In the genomic region with DNA sequence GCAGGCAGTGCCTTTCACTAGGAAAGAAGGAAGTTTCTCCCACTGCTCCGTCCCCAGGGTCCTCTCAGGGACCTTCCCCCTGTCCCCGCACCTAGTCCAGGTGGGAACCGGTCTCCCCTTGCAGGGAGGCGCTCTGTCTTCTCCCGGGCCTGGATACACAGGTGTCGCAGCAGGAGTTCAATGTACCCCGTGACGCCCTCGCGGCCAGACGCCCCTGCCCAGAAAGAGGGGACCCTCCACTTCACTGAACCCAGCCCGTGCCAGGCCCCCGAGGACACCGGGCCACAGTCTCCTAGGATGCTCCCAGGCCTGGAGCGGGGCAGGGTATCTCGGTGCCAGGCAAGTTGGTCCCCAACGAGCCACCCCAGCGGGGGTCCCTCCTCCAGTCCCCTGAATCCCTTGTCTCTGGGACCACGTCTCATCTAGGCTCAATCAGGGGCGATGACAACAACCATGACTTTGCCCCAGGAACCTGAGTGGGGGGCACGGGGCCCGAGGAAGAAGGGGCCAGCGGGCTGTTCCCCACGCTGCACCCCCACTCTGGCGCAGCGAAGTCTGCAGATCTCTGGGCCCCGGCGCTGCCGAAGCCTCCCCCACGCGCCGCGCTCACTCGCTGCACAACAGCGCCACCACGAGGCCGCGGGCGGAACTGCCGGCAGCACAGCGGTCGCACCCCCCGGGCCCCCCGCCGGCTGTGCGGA, we compare ENCODE assay signal across 8 cellular contexts.
DNase-seq lines count a peak whose midpoint lies in the region; ATAC-seq, FAIRE-seq and TF ChIP-seq lines count a peak whose summit lies in the region.

No MANE protein-coding gene starts in this region.

- H3K36me3 ChIP-seq in H1 (ENCODE audit: control insufficient read depth in 2 of 4, insufficient read depth in 4 of 4, low read length in 3 of 4) (no peaks in the 10 kb centered on the region), mucosa of rectum (ENCODE audit: control insufficient read depth in 2 of 2, insufficient read depth in 2 of 2, low read length in 2 of 2) (no peaks in the 10 kb centered on the region)

- ATAC-seq in HG03039 (IDR thresholded peaks at IDR 0.05; ENCODE audit: unreplicated experiment) (no peak), HG03159 (IDR thresholded peaks at IDR 0.05; ENCODE audit: unreplicated experiment) (no peak)

- DNase-seq in GM12864 (ENCODE audit: low read depth) (no peak), NCI-H128 (lab: John Stamatoyannopoulos, UW; ENCODE audit: unreplicated experiment) (peak; percentile 1), H1 (ENCODE audit: low read depth in 1 of 2, low spot score in 2 of 2) (peak; percentile 13 to 98)
- DNase-seq in activated CD8-positive, alpha-beta memory T cell treated with anti-CD3 and anti-CD28 coated beads for 24 hours = peak; percentile 94
- DNase-seq in stimulated activated CD8-positive, alpha-beta memory T cell treated with anti-CD3 and anti-CD28 coated beads, Interleukin-7, amount 100 ng/mL, for 24 hours (ENCODE audit: low read depth) = peak; percentile 61

- H2AFZ ChIP-seq in H1 (ENCODE audit: low read length) = peak overlapping the region; percentile 54; the same call in 1 of the 2 replicates

- no peak overlapping the region for H4K91ac ChIP-seq in H1 (replicated peaks; ENCODE audit: insufficient read length, low read length)

- H3K4me3 ChIP-seq in GM12864 (ENCODE audit: low read depth, low read length) = no peak overlapping the region
- peak overlapping the region; percentile 27 to 63 (median 58) for H3K4me3 ChIP-seq in H1 (ENCODE audit: extremely low read depth in 1 of 4, insufficient read depth in 2 of 4, low read depth in 3 of 4, low read length in 4 of 4)
- peak overlapping the region; percentile 20 to 31 for H3K4me3 ChIP-seq in mucosa of rectum (ENCODE audit: low read length in 2 of 2)

- peaks cover 7% of the 10 kb centered on the region; the same call in 1 of the 2 replicates for H3K23me2 ChIP-seq in H1 (ENCODE audit: low read depth, low read length)

- H2BK15ac ChIP-seq in H1 (ENCODE audit: low read length) = no peak overlapping the region

- no peaks in the 10 kb centered on the region for H3K79me1 ChIP-seq in H1 (ENCODE audit: low read depth, low read length)

- H3K18ac ChIP-seq in H1 (ENCODE audit: extremely low read depth, low read length) = peak overlapping the region; percentile 19; the same call in 1 of the 2 replicates

- no peak overlapping the region for H3K23ac ChIP-seq in H1 (ENCODE audit: insufficient read length)

- no peak overlapping the region for H3K14ac ChIP-seq in H1 (ENCODE audit: insufficient read length)

- CTCF ChIA-PET in H1 (lab: Charles Lee; ENCODE audit: partially characterized antibody) = interaction anchor here (0.6 to 4.4 kb wide), 40 partner anchors 8 to 922 kb away, joined by 3 to 41 read pairs (median 4); no protein-coding TSS in a partner anchor

- H3K4me1 ChIP-seq in H1 (replicated peaks in 1 of 4; ENCODE audit: control insufficient read depth in 3 of 4, insufficient read depth in 4 of 4, low read length in 3 of 4) (peaks cover 0 to 8% (median 2%) of the 10 kb centered on the region in 4 experiments; a peak in 5 of 7 replicates), mucosa of rectum (ENCODE audit: control insufficient read depth in 2 of 2, insufficient read depth in 2 of 2, low read length in 2 of 2) (peaks cover 2 to 10% of the 10 kb centered on the region in 2 donors)

- no peaks in the 10 kb centered on the region for H3K79me2 ChIP-seq in H1 (ENCODE audit: control insufficient read depth in 1 of 2, insufficient read depth in 2 of 2, low read length in 2 of 2)

- H3K4me2 ChIP-seq in H1 (ENCODE audit: insufficient read depth in 1 of 2, low read depth in 2 of 2, low read length in 2 of 2) = peak overlapping the region; percentile 34 to 86

- H3K9me3 ChIP-seq in H1 (ENCODE audit: insufficient read depth in 2 of 2, low read depth in 1 of 2, low read length in 1 of 2) (no peaks in the 10 kb centered on the region), mucosa of rectum (ENCODE audit: control insufficient read depth in 2 of 2, low read length in 2 of 2) (no peaks in the 10 kb centered on the region)

- H2BK5ac ChIP-seq in H1 (ENCODE audit: low read depth, low read length) = no peak overlapping the region

- H3K27ac ChIP-seq in H1 (ENCODE audit: low read depth, low read length) (no peak overlapping the region), mucosa of rectum (ENCODE audit: low read depth in 2 of 2, low read length in 2 of 2) (no peak overlapping the region)

- H3K27me3 ChIP-seq in H1 (replicated peaks in 1 of 4; ENCODE audit: control insufficient read depth in 3 of 4, extremely low read depth in 1 of 4, insufficient read depth in 3 of 4, low read length in 3 of 4) = peaks cover 0 to 22% (median 16%) of the 10 kb centered on the region in 4 experiments; a peak in 6 of 7 replicates
- peaks cover 27 to 29% of the 10 kb centered on the region in 2 donors for H3K27me3 ChIP-seq in mucosa of rectum (ENCODE audit: control insufficient read depth in 2 of 2, insufficient read depth in 2 of 2, low read length in 2 of 2)

- H4K8ac ChIP-seq in H1 (ENCODE audit: extremely low read depth, insufficient read depth, low read length) = 0 out of 2 replicates have a peak overlapping the region, but pooled peaks have one; percentile 11

- no peak overlapping the region for H3K4ac ChIP-seq in H1 (replicated peaks; ENCODE audit: insufficient read length, low read depth, low read length)

- WGBS in H1 (ENCODE audit: extremely low coverage in 1 of 2, insufficient coverage in 1 of 2, insufficient read length in 1 of 2, insufficient replicate concordance in 2 of 2, low coverage in 1 of 2, low lambda C conversion rate in 2 of 2, missing lambda C conversion rate in 1 of 2), 2 experiments = 9% methylated on average over 35 of the region's 46 CpGs; no CpG with 5 or more reads in 1 of the 2 experiments

- 0 out of 2 replicates have a peak overlapping the region, but pooled peaks have one; percentile 34 for H2AK5ac ChIP-seq in H1 (ENCODE audit: low read depth, low read length)

- TF ChIP-seq CTCF in GM12864 (IDR thresholded peaks at IDR 0.05; ENCODE audit: low read depth, low read length, missing control alignments) = peak; percentile 88
- peak; percentile 92 to 93 (median 93) for TF ChIP-seq CTCF in H1 (IDR thresholded peaks at IDR 0.05; ENCODE audit: control extremely low read depth in 1 of 3, insufficient read depth in 1 of 3, low read depth in 1 of 3, low read length in 3 of 3)

- peaks cover 0 to 2% of the 10 kb centered on the region in 2 experiments for H4K20me1 ChIP-seq in H1 (replicated peaks in 1 of 2; ENCODE audit: control insufficient read depth in 1 of 2, insufficient read depth in 2 of 2, low read length in 2 of 2)

- H2BK20ac ChIP-seq in H1 (ENCODE audit: low read length) = no peak overlapping the region

- no peak overlapping the region for H3K56ac ChIP-seq in H1 (replicated peaks; ENCODE audit: insufficient read length, low read depth, low read length)

- no peak for TF ChIP-seq POLR2A in H1 (IDR thresholded peaks at IDR 0.05; ENCODE audit: control extremely low read depth in 1 of 2, low read depth in 2 of 2, low read length in 2 of 2)

- TF ChIP-seq EP300 in H1 (IDR thresholded peaks at IDR 0.05; ENCODE audit: borderline replicate concordance in 1 of 2, low read depth in 2 of 2, low read length in 2 of 2) = no peak

- POLR2A ChIA-PET in H1 (lab: Charles Lee; ENCODE audit: partially characterized antibody) = interaction anchor here (1.1 kb wide), 1 partner anchor 153 kb away, joined by 3 read pairs; no protein-coding TSS in a partner anchor

- peak; percentile 96 to 98 for TF ChIP-seq RAD21 in H1 (IDR thresholded peaks at IDR 0.05 in 1 of 2, conservative IDR thresholded peaks at IDR 0.05 in 1 of 2; ENCODE audit: low read depth in 2 of 2, low read length in 2 of 2)

- no peak overlapping the region for H4K5ac ChIP-seq in H1 (ENCODE audit: insufficient read length, low read depth, low read length)

- H3K9ac ChIP-seq in H1 (replicated peaks in 1 of 4; ENCODE audit: extremely low read depth in 1 of 4, low read depth in 3 of 4, low read length in 3 of 4) (no peak overlapping the region), mucosa of rectum (ENCODE audit: low read depth in 1 of 2, low read length in 2 of 2) (no peak overlapping the region)

- no peak overlapping the region for H2BK120ac ChIP-seq in H1 (replicated peaks; ENCODE audit: low read depth, low read length)

- H2BK12ac ChIP-seq in H1 (ENCODE audit: low read depth, low read length) = peak overlapping the region; percentile 56; the same call in 1 of the 2 replicates

- no peak for FAIRE-seq in H1 (lab: Jason Lieb, UNC)

TF ChIP-seq in H1, 55 proteins besides CTCF, POLR2A, EP300 and RAD21 (continues in another document):
- TF ChIP-seq SRF (IDR thresholded peaks at IDR 0.05; ENCODE audit: low read depth, low read length) (no peak), POU5F1 (IDR thresholded peaks at IDR 0.05; ENCODE audit: low read depth, low read length) (no peak), EGR1 (IDR thresholded peaks at IDR 0.05; ENCODE audit: borderline replicate concordance, low read depth, low read length) (0 out of 2 replicates have a peak, but pooled peaks have one; percentile 33), SP4 (IDR thresholded peaks at IDR 0.05; ENCODE audit: low read length) (no peak), NRF1 (IDR thresholded peaks at IDR 0.05; ENCODE audit: low read depth, low read length) (no peak), KDM4A (IDR thresholded peaks at IDR 0.05; ENCODE audit: low read depth, low read length, severe bottlenecking) (peak; percentile 89), RBBP5 (IDR thresholded peaks at IDR 0.05; ENCODE audit: borderline replicate concordance, low read depth, low read length) (peak; percentile 43; the same call in 1 of the 2 replicates), TAF7 (optimal IDR thresholded peaks at IDR 0.05; ENCODE audit: borderline replicate concordance, low read depth, low read length) (no peak), JUN (IDR thresholded peaks at IDR 0.05; ENCODE audit: low read depth, low read length) (no peak), SP2 (IDR thresholded peaks at IDR 0.05; ENCODE audit: low read length) (no peak), ASH2L (IDR thresholded peaks at IDR 0.05; ENCODE audit: low read length) (no peak), RFX5 (IDR thresholded peaks at IDR 0.05; ENCODE audit: borderline replicate concordance, low read depth, low read length) (no peak), TAF1 (IDR thresholded peaks at IDR 0.05; ENCODE audit: low read depth, low read length) (no peak), CHD2 (IDR thresholded peaks at IDR 0.05; ENCODE audit: low read length) (0 out of 2 replicates have a peak, but pooled peaks have one; percentile 16), HDAC2 (IDR thresholded peaks at IDR 0.05; ENCODE audit: borderline replicate concordance in 1 of 2, low read depth in 2 of 2, low read length in 2 of 2) (no peak)
- TF ChIP-seq, protein P1, sequence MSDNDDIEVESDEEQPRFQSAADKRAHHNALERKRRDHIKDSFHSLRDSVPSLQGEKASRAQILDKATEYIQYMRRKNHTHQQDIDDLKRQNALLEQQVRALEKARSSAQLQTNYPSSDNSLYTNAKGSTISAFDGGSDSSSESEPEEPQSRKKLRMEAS (IDR thresholded peaks at IDR 0.05) = peak; percentile 70
